ENCODE assay signal across 22 cellular contexts in genomic region chr5:33985447-33985846, GRCh38. TPM values are rescaled to one million over a fixed set of nuclear protein-coding genes. Genes with fewer than 3 reads are reported as not detected.
A peak's percentile ranks its signal among the peaks of the same experiment; 100 is the strongest.
DNase-seq lines count a peak whose midpoint lies in the region; ATAC-seq, FAIRE-seq and TF ChIP-seq lines count a peak whose summit lies in the region.
"Had no signal": no experiment of that assay in that cellular context is flagged by ENCODE, and none has a peak within 500 bp of the region (broad histone marks: within the 10 kb centered on the region; RNA-seq: fewer than 3 reads in every experiment).

No MANE protein-coding gene starts in this region.

- no peaks in the 10 kb centered on the region for H3K4me1 ChIP-seq in GM12878 (ENCODE audit: control insufficient read depth, insufficient read depth, low read length)
- no peaks in the 10 kb centered on the region for H3K4me1 ChIP-seq in endodermal cell (ENCODE audit: control insufficient read depth, insufficient read depth, low read length)
- H3K4me1 ChIP-seq: BLaER1 had no signal

- no peaks in the 10 kb centered on the region for H3K4me1 Mint-ChIP-seq in endodermal cell
- H3K4me1 Mint-ChIP-seq in activated CD4-positive, alpha-beta memory T cell treated with anti-CD3 and anti-CD28 coated beads for 36 hours (ENCODE audit: low read depth) = no peaks in the 10 kb centered on the region
- H3K4me1 Mint-ChIP-seq: CD14-positive monocyte; CD4-positive, alpha-beta memory T cell; IgD-negative memory B cell had no signal

- H3K27me3 ChIP-seq in GM12878 (replicated peaks in 1 of 2; ENCODE audit: control insufficient read depth in 2 of 2, insufficient read depth in 2 of 2, low read length in 1 of 2) = no peaks in the 10 kb centered on the region
- H3K27me3 ChIP-seq in endodermal cell (ENCODE audit: control insufficient read depth, insufficient read depth, low read length, poor library complexity, severe bottlenecking) = no peaks in the 10 kb centered on the region
- H3K27me3 ChIP-seq: BLaER1 had no signal

- 92% methylated on average over 6 of the region's 6 CpGs for WGBS in GM12878 (ENCODE audit: insufficient coverage, insufficient replicate concordance, low lambda C conversion rate, missing lambda C conversion rate)
- WGBS in endodermal cell (ENCODE audit: insufficient coverage in 1 of 2, insufficient read length in 1 of 2), 2 experiments = 93 to 100% methylated on average over 6 of the region's 6 CpGs

- no peak for ATAC-seq in GM12878

- no peaks in the 10 kb centered on the region; the same call in 2 of the 3 replicates for H3K9me3 ChIP-seq in GM12878 (replicated peaks; ENCODE audit: control insufficient read depth, insufficient read depth, low read length)
- peaks cover 19% of the 10 kb centered on the region for H3K9me3 ChIP-seq in endodermal cell (ENCODE audit: control insufficient read depth, low read length)

- no TSS peak for BruUV-seq in GM12878 (replicated peaks; lab: Mats Ljungman, UMichigan)

- H3K36me3 ChIP-seq in GM12878 (ENCODE audit: control insufficient read depth in 2 of 2, insufficient read depth in 2 of 2, low read length in 1 of 2) (peaks cover 0 to 5% of the 10 kb centered on the region in 2 experiments; a peak in 2 of 4 replicates), endodermal cell (ENCODE audit: control insufficient read depth, insufficient read depth, low read length) (peaks cover 18% of the 10 kb centered on the region)

- no peaks in the 10 kb centered on the region for H3K79me2 ChIP-seq in GM12878 (ENCODE audit: control insufficient read depth, insufficient read depth, low read length)

- no peak for TF ChIP-seq RAD21 in GM12878 (IDR thresholded peaks at IDR 0.05; ENCODE audit: insufficient read depth, low read depth, low read length)

- TF ChIP-seq POLR2A in GM12891 (IDR thresholded peaks at IDR 0.05; ENCODE audit: low read depth, low read length) = no peak
- no peak for TF ChIP-seq POLR2A in GM12878 (IDR thresholded peaks at IDR 0.05; ENCODE audit: low read depth, low read length)

- TF ChIP-seq CTCF in GM12878 (IDR thresholded peaks at IDR 0.05 in 2 of 3, conservative IDR thresholded peaks at IDR 0.05 in 1 of 3; ENCODE audit: control insufficient read depth in 2 of 3, extremely low read depth in 1 of 3, insufficient read depth in 1 of 3, low read depth in 3 of 3, low read length in 3 of 3) (no peak), endodermal cell (conservative IDR thresholded peaks at IDR 0.05) (no peak), GM13977 (IDR thresholded peaks at IDR 0.05; ENCODE audit: extremely low read depth, insufficient read depth, missing control alignments) (no peak)

- H3K9ac ChIP-seq in GM12878 (ENCODE audit: control insufficient read depth, insufficient read depth, low read length) (no peak overlapping the region), endodermal cell (ENCODE audit: extremely low read depth, low read length, poor library complexity, severe bottlenecking) (no peak overlapping the region)
- H3K9ac ChIP-seq: BLaER1, GM23248 had no signal

- FAIRE-seq in GM12891 (lab: Jason Lieb, UNC) (peak; percentile 26), GM12878 (lab: Jason Lieb, UNC) (no peak)
- FAIRE-seq: GM19239, H54 had no signal

- intact Hi-C loops in GM12878 (cut with micrococcal nuclease; ENCODE audit: unreplicated experiment) = no loop called here
- intact Hi-C loops in activated CD4-positive, alpha-beta memory T cell treated with anti-CD3 and anti-CD28 coated beads for 36 hours (cut with micrococcal nuclease) = no loop called here

- H3K27me3 Mint-ChIP-seq in endodermal cell (ENCODE audit: insufficient read depth) = no peaks in the 10 kb centered on the region
- H3K27me3 Mint-ChIP-seq in activated CD4-positive, alpha-beta memory T cell treated with anti-CD3 and anti-CD28 coated beads for 36 hours = no peaks in the 10 kb centered on the region
- H3K27me3 Mint-ChIP-seq: IgD-negative memory B cell had no signal

- in situ Hi-C loops in GM12878 (cut with MboI) = no loop called here
- in situ Hi-C loops in GM13977 (cut with MboI; ENCODE audit: low pct_unique_long_range_greater_than_20kb, low sequenced_read_pairs, unreplicated experiment) = no loop called here

- H3K4me3 Mint-ChIP-seq in endodermal cell = no peak overlapping the region
- no peak overlapping the region for H3K4me3 Mint-ChIP-seq in activated CD4-positive, alpha-beta memory T cell treated with anti-CD3 and anti-CD28 coated beads for 36 hours
- H3K4me3 Mint-ChIP-seq: CD14-positive monocyte; CD4-positive, alpha-beta memory T cell; HFFc6; IgD-negative memory B cell had no signal

- H3K27ac Mint-ChIP-seq in endodermal cell = no peak overlapping the region
- no peak overlapping the region for H3K27ac Mint-ChIP-seq in activated CD4-positive, alpha-beta memory T cell treated with anti-CD3 and anti-CD28 coated beads for 36 hours
- H3K27ac Mint-ChIP-seq: CD14-positive monocyte; CD4-positive, alpha-beta memory T cell; HFFc6; IgD-negative memory B cell had no signal

- H3K36me3 Mint-ChIP-seq in endodermal cell (ENCODE audit: low read depth) = peaks cover 24% of the 10 kb centered on the region
- H3K36me3 Mint-ChIP-seq in activated CD4-positive, alpha-beta memory T cell treated with anti-CD3 and anti-CD28 coated beads for 36 hours = peaks cover 21% of the 10 kb centered on the region

- no peaks in the 10 kb centered on the region for H3K9me3 Mint-ChIP-seq in endodermal cell
- no peaks in the 10 kb centered on the region for H3K9me3 Mint-ChIP-seq in activated CD4-positive, alpha-beta memory T cell treated with anti-CD3 and anti-CD28 coated beads for 36 hours
- H3K9me3 Mint-ChIP-seq: CD4-positive, alpha-beta memory T cell; HFFc6 had no signal

- no peak for TF ChIP-seq EP300 in GM12878 (IDR thresholded peaks at IDR 0.05; ENCODE audit: borderline replicate concordance in 1 of 2, control insufficient read depth in 1 of 2, low read depth in 2 of 2, low read length in 2 of 2)

- DNase-seq in GM12891 (ENCODE audit: insufficient read length, low spot score) = no peak
- DNase-seq in GM12878 (ENCODE audit: low read depth, low spot score) = no peak
- DNase-seq in endodermal cell = no peak
- no peak for DNase-seq in activated CD4-positive, alpha-beta memory T cell treated with anti-CD3 and anti-CD28 coated beads for 36 hours
- no peak for DNase-seq in GM13977 (ENCODE audit: low spot score)
- DNase-seq: 8988T; CD4-positive, alpha-beta memory T cell; DMS153; DMS79; GDM1; GM23248; HCEC 1CT; HFFc6; KG1 had no signal

- POLR2A ChIA-PET in GM12878 (lab: Charles Lee) = no interaction called here
- POLR2A ChIA-PET in activated CD4-positive, alpha-beta memory T cell treated with anti-CD3 and anti-CD28 coated beads for 36 hours (lab: Charles Lee) = no interaction called here

- no peak overlapping the region for H3K4me2 ChIP-seq in GM12878 (ENCODE audit: control insufficient read depth, insufficient read depth)
- H3K4me2 ChIP-seq: BLaER1 had no signal

- SMC1A ChIA-PET in GM12878 (lab: Charles Lee; ENCODE audit: uncharacterized antibody, unreplicated experiment) = interaction anchor here (1.5 kb wide), 1 partner anchor 12 kb away, joined by 4 read pairs; no protein-coding TSS in a partner anchor

- CTCF ChIA-PET in GM12878 (lab: Yijun Ruan, JAX) = no interaction called here
- CTCF ChIA-PET in activated CD4-positive, alpha-beta memory T cell treated with anti-CD3 and anti-CD28 coated beads for 36 hours (lab: Charles Lee) = no interaction called here

- H2AFZ ChIP-seq in GM12878 (ENCODE audit: control insufficient read depth, low read depth, low read length) = no peak overlapping the region
- H2AFZ ChIP-seq: GM23248 had no signal

- H4K20me1 ChIP-seq in GM12878 (ENCODE audit: control insufficient read depth, insufficient read depth) = no peaks in the 10 kb centered on the region
- H4K20me1 ChIP-seq: BLaER1 had no signal

- H3K4me3 ChIP-seq in GM12878 (no peak overlapping the region), endodermal cell (ENCODE audit: low read length) (peak overlapping the region; percentile 28)
- H3K4me3 ChIP-seq: BLaER1, GM23248 had no signal

- RAD21 ChIA-PET in GM12878 (lab: Charles Lee; ENCODE audit: unreplicated experiment) = no interaction called here

- no peak overlapping the region for H3K27ac ChIP-seq in GM12878 (ENCODE audit: control insufficient read depth, insufficient read depth)
- no peak overlapping the region for H3K27ac ChIP-seq in endodermal cell (ENCODE audit: low read depth, low read length)
- H3K27ac ChIP-seq: BLaER1, GM23248 had no signal

RNA-seq across cellular contexts. Expression of gene SLC45A2, which starts 1.0 kb away (rescaled TPM):
- polyA plus RNA-seq in GM12891 (2012; ENCODE audit: low read depth, missing spikeins) = not detected
- 0.25 and 0.54 TPM in 2 replicates for total RNA-seq in GM12878 (2013; cell fraction: nucleolus; rRNA removed)
- total RNA-seq in GM12878 (2014; rRNA removed) = 0.06 TPM in 1 of 2 replicates, not detected in the other
- total RNA-seq in GM12878 (2014; rRNA removed; fragmentation: Illumina TruSeq; extraction: Trizol) = not detected in 2 replicates
- total RNA-seq in GM12878 (2021) = not detected in 2 replicates
- polyA plus RNA-seq in GM12878 (2011; ENCODE audit: low read depth) = not detected
- polyA plus RNA-seq in GM12878 (2011; rRNA removed) = 0.07 TPM in 1 of 2 replicates, not detected in the other
- 0.06 and 0.15 TPM in 2 replicates for polyA plus RNA-seq in GM12878 (2011; cell fraction: cytosol; rRNA removed)
- polyA plus RNA-seq in GM12878 (2011; cell fraction: nucleus; rRNA removed) = 0.41 and 0.45 TPM in 2 replicates
- polyA plus RNA-seq in GM12878 (2012) = not detected in 2 replicates
- not detected in 2 replicates for polyA plus RNA-seq in GM12878 (2014; fragmentation: Illumina TruSeq; extraction: Trizol)
- polyA plus RNA-seq in GM12878 (2014; fragmentation: Nextera tagmentation; extraction: Ambion mirVana) = not detected
- 0.03 TPM in 1 of 2 replicates, not detected in the other for polyA plus RNA-seq in GM12878 (2014; rRNA removed)
- polyA plus RNA-seq in GM12878 (2016; fragmentation: Nextera tagmentation; extraction: Ambion mirVana) = not detected
- polyA minus RNA-seq in GM12878 (2011; rRNA and poly(A)+ RNA removed) = 0.77 TPM in 1 of 2 replicates, not detected in the other
- polyA minus RNA-seq in GM12878 (2011; cell fraction: cytosol; rRNA and poly(A)+ RNA removed) = not detected in 2 replicates
- polyA minus RNA-seq in GM12878 (2011; cell fraction: nucleus; rRNA and poly(A)+ RNA removed) = 1.7 and 2.3 TPM in 2 replicates
- under 1 TPM in 1 of 2 donors, not detected in 1; 0.20 TPM for total RNA-seq in endodermal cell
- polyA plus RNA-seq in endodermal cell (2013, experiment 1 of 2) = 0.50 TPM
- polyA plus RNA-seq in endodermal cell (2013, experiment 2 of 2) = 0.41 TPM
- total RNA-seq in activated CD4-positive, alpha-beta memory T cell treated with anti-CD3 and anti-CD28 coated beads for 36 hours = not detected
- total RNA-seq: CD4-positive, alpha-beta memory T cell; Daoy; GM23248; HFFc6 had no signal
- polyA plus RNA-seq: AG04450; CD14-positive monocyte; CD4-positive, alpha-beta memory T cell; GM23248; IgD-negative memory B cell had no signal

RNA-seq across cellular contexts. Expression of gene AMACR, which starts 22.4 kb away (rescaled TPM):
- 5.8 TPM for polyA plus RNA-seq in GM12891 (2012; ENCODE audit: low read depth, missing spikeins)
- total RNA-seq in GM12878 (2013; cell fraction: nucleolus; rRNA removed) = 7.5 and 8.0 TPM in 2 replicates
- 6.9 and 7.1 TPM in 2 replicates for total RNA-seq in GM12878 (2014; rRNA removed)
- total RNA-seq in GM12878 (2014; rRNA removed; fragmentation: Illumina TruSeq; extraction: Trizol) = 6.3 and 6.4 TPM in 2 replicates
- total RNA-seq in GM12878 (2021) = 10.2 and 11.3 TPM in 2 replicates
- polyA plus RNA-seq in GM12878 (2011; ENCODE audit: low read depth) = 2.4 TPM
- polyA plus RNA-seq in GM12878 (2011; rRNA removed) = 12.8 and 18.7 TPM in 2 replicates
- polyA plus RNA-seq in GM12878 (2011; cell fraction: cytosol; rRNA removed) = 9.8 and 10.9 TPM in 2 replicates
- polyA plus RNA-seq in GM12878 (2011; cell fraction: nucleus; rRNA removed) = 6.3 and 7.4 TPM in 2 replicates
- 5.1 and 5.8 TPM in 2 replicates for polyA plus RNA-seq in GM12878 (2012)
- polyA plus RNA-seq in GM12878 (2014; fragmentation: Illumina TruSeq; extraction: Trizol) = 11.0 and 13.9 TPM in 2 replicates
- polyA plus RNA-seq in GM12878 (2014; fragmentation: Nextera tagmentation; extraction: Ambion mirVana) = 1 to 10 TPM; 2.6 to 4.0 TPM
- 8.7 and 9.8 TPM in 2 replicates for polyA plus RNA-seq in GM12878 (2014; rRNA removed)
- 10 to 100 TPM; 15.8 to 20.4 TPM for polyA plus RNA-seq in GM12878 (2016; fragmentation: Nextera tagmentation; extraction: Ambion mirVana)
- polyA minus RNA-seq in GM12878 (2011; rRNA and poly(A)+ RNA removed) = 8.0 and 10.7 TPM in 2 replicates
- 3.7 and 6.4 TPM in 2 replicates for polyA minus RNA-seq in GM12878 (2011; cell fraction: cytosol; rRNA and poly(A)+ RNA removed)
- 2.9 and 4.9 TPM in 2 replicates for polyA minus RNA-seq in GM12878 (2011; cell fraction: nucleus; rRNA and poly(A)+ RNA removed)
- 10 to 100 TPM; 12.4 to 16.8 TPM for total RNA-seq in endodermal cell
- 17.4 TPM for polyA plus RNA-seq in endodermal cell (2013, experiment 1 of 2)
- polyA plus RNA-seq in endodermal cell (2013, experiment 2 of 2) = 16.0 TPM
- total RNA-seq in activated CD4-positive, alpha-beta memory T cell treated with anti-CD3 and anti-CD28 coated beads for 36 hours = 10 to 100 TPM; 11.5 TPM

RNA-seq across cellular contexts. Expression of gene RXFP3, which starts 49.3 kb away (rescaled TPM):
- not detected for polyA plus RNA-seq in GM12891 (2012; ENCODE audit: low read depth, missing spikeins)
- total RNA-seq in GM12878 (2013; cell fraction: nucleolus; rRNA removed) = 0.33 and 0.61 TPM in 2 replicates
- total RNA-seq in GM12878 (2014; rRNA removed) = not detected in 2 replicates
- not detected in 2 replicates for total RNA-seq in GM12878 (2014; rRNA removed; fragmentation: Illumina TruSeq; extraction: Trizol)
- total RNA-seq in GM12878 (2021) = not detected in 2 replicates
- not detected for polyA plus RNA-seq in GM12878 (2011; ENCODE audit: low read depth)
- polyA plus RNA-seq in GM12878 (2011; rRNA removed) = 0.03 TPM in 1 of 2 replicates, not detected in the other
- polyA plus RNA-seq in GM12878 (2011; cell fraction: cytosol; rRNA removed) = 0.05 TPM in 1 of 2 replicates, not detected in the other
- 0.48 and 0.79 TPM in 2 replicates for polyA plus RNA-seq in GM12878 (2011; cell fraction: nucleus; rRNA removed)
- not detected in 2 replicates for polyA plus RNA-seq in GM12878 (2012)
- not detected in 2 replicates for polyA plus RNA-seq in GM12878 (2014; fragmentation: Illumina TruSeq; extraction: Trizol)
- polyA plus RNA-seq in GM12878 (2014; fragmentation: Nextera tagmentation; extraction: Ambion mirVana) = not detected
- 0.06 TPM in 1 of 2 replicates, not detected in the other for polyA plus RNA-seq in GM12878 (2014; rRNA removed)
- polyA plus RNA-seq in GM12878 (2016; fragmentation: Nextera tagmentation; extraction: Ambion mirVana) = not detected
- 0.15 and 0.41 TPM in 2 replicates for polyA minus RNA-seq in GM12878 (2011; rRNA and poly(A)+ RNA removed)
- polyA minus RNA-seq in GM12878 (2011; cell fraction: cytosol; rRNA and poly(A)+ RNA removed) = 0.52 TPM in 1 of 2 replicates, not detected in the other
- 0.85 and 2.1 TPM in 2 replicates for polyA minus RNA-seq in GM12878 (2011; cell fraction: nucleus; rRNA and poly(A)+ RNA removed)
- under 1 TPM in 1 of 2 donors, not detected in 1; 0.13 TPM for total RNA-seq in endodermal cell
- polyA plus RNA-seq in endodermal cell (2013, experiment 1 of 2) = not detected
- polyA plus RNA-seq in endodermal cell (2013, experiment 2 of 2) = not detected
- total RNA-seq in activated CD4-positive, alpha-beta memory T cell treated with anti-CD3 and anti-CD28 coated beads for 36 hours = not detected
- total RNA-seq: A673; CD4-positive, alpha-beta memory T cell; Daoy; GM23248; HFFc6 had no signal
- polyA plus RNA-seq: AG04450; CD14-positive monocyte; CD4-positive, alpha-beta memory T cell; GM23248; IgD-negative memory B cell had no signal

RNA-seq across cellular contexts. Expression of gene C1QTNF3, which starts 57.6 kb away (rescaled TPM):
- polyA plus RNA-seq in GM12891 (2012; ENCODE audit: low read depth, missing spikeins) = 1.1 TPM
- total RNA-seq in GM12878 (2013; cell fraction: nucleolus; rRNA removed) = 36.0 and 38.6 TPM in 2 replicates
- total RNA-seq in GM12878 (2014; rRNA removed) = 1.5 and 1.6 TPM in 2 replicates
- 1.6 and 2.2 TPM in 2 replicates for total RNA-seq in GM12878 (2014; rRNA removed; fragmentation: Illumina TruSeq; extraction: Trizol)
- 1.1 TPM in 2 replicates for total RNA-seq in GM12878 (2021)
- polyA plus RNA-seq in GM12878 (2011; ENCODE audit: low read depth) = 1.7 TPM
- polyA plus RNA-seq in GM12878 (2011; rRNA removed) = 6.3 and 10.2 TPM in 2 replicates
- 1.5 and 1.6 TPM in 2 replicates for polyA plus RNA-seq in GM12878 (2011; cell fraction: cytosol; rRNA removed)
- polyA plus RNA-seq in GM12878 (2011; cell fraction: nucleus; rRNA removed) = 24.5 and 29.9 TPM in 2 replicates
- 2.0 and 2.3 TPM in 2 replicates for polyA plus RNA-seq in GM12878 (2012)
- polyA plus RNA-seq in GM12878 (2014; fragmentation: Illumina TruSeq; extraction: Trizol) = 1.9 and 3.0 TPM in 2 replicates
- polyA plus RNA-seq in GM12878 (2014; fragmentation: Nextera tagmentation; extraction: Ambion mirVana) = under 1 TPM; 0.39 to 0.53 TPM
- 2.6 and 2.8 TPM in 2 replicates for polyA plus RNA-seq in GM12878 (2014; rRNA removed)
- polyA plus RNA-seq in GM12878 (2016; fragmentation: Nextera tagmentation; extraction: Ambion mirVana) = under 1 TPM; 0.42 to 0.43 TPM
- 4.8 and 5.9 TPM in 2 replicates for polyA minus RNA-seq in GM12878 (2011; rRNA and poly(A)+ RNA removed)
- 1.9 TPM in 1 of 2 replicates, not detected in the other for polyA minus RNA-seq in GM12878 (2011; cell fraction: cytosol; rRNA and poly(A)+ RNA removed)
- 5.7 and 11.0 TPM in 2 replicates for polyA minus RNA-seq in GM12878 (2011; cell fraction: nucleus; rRNA and poly(A)+ RNA removed)
- 1 to 10 TPM; 5.0 to 7.2 TPM for total RNA-seq in endodermal cell
- 5.4 TPM for polyA plus RNA-seq in endodermal cell (2013, experiment 1 of 2)
- 4.6 TPM for polyA plus RNA-seq in endodermal cell (2013, experiment 2 of 2)
- total RNA-seq in activated CD4-positive, alpha-beta memory T cell treated with anti-CD3 and anti-CD28 coated beads for 36 hours = 1 to 10 TPM; 2.5 to 2.6 TPM
- polyA plus RNA-seq: CD14-positive monocyte had no signal
